Comparison of ENCODE assay signal across 2 cellular contexts in the genomic region with DNA sequence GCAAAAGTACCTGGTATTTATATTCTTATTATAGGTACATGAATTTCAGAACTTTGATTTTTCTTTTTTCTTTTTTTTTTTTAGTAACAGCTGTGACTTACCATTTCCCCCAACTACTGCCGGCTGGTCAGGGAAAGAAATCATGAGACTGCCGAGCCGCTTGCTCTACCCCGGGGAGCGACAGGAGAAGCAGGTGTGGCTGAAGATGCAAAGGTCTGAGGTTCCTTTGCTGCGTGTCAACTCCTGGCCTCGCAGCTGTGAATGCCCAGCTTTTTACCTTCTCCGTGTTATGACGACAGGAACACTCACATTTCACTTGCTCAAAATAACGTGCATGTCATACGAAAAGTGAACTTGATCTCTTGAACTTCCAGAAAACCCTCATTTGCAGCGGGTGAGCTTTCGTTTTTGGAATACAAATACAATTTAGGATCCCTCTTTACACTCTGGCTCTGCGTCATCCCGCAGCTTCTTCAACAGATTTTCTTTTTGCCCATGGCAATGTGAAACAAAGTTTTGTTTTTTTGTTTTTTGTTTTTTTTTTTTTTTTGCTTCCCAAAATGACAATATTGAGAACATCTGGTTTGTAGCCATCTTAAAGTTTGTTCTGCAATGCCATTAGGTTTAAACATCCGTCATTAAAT.
TF ChIP-seq lines count a peak whose summit lies in the region.

No MANE protein-coding gene starts in this region.

TF ChIP-seq in GM23338, 12 proteins besides CTCF, POLR2A, EP300 and RAD21 (continued from another document and continues in another):
- TF ChIP-seq, protein P1, sequence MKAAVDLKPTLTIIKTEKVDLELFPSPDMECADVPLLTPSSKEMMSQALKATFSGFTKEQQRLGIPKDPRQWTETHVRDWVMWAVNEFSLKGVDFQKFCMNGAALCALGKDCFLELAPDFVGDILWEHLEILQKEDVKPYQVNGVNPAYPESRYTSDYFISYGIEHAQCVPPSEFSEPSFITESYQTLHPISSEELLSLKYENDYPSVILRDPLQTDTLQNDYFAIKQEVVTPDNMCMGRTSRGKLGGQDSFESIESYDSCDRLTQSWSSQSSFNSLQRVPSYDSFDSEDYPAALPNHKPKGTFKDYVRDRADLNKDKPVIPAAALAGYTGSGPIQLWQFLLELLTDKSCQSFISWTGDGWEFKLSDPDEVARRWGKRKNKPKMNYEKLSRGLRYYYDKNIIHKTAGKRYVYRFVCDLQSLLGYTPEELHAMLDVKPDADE (IDR thresholded peaks at IDR 0.05): no peak
- TF ChIP-seq JUNB (IDR thresholded peaks at IDR 0.05; ENCODE audit: unreplicated experiment): no peak
- TF ChIP-seq, protein P2, sequence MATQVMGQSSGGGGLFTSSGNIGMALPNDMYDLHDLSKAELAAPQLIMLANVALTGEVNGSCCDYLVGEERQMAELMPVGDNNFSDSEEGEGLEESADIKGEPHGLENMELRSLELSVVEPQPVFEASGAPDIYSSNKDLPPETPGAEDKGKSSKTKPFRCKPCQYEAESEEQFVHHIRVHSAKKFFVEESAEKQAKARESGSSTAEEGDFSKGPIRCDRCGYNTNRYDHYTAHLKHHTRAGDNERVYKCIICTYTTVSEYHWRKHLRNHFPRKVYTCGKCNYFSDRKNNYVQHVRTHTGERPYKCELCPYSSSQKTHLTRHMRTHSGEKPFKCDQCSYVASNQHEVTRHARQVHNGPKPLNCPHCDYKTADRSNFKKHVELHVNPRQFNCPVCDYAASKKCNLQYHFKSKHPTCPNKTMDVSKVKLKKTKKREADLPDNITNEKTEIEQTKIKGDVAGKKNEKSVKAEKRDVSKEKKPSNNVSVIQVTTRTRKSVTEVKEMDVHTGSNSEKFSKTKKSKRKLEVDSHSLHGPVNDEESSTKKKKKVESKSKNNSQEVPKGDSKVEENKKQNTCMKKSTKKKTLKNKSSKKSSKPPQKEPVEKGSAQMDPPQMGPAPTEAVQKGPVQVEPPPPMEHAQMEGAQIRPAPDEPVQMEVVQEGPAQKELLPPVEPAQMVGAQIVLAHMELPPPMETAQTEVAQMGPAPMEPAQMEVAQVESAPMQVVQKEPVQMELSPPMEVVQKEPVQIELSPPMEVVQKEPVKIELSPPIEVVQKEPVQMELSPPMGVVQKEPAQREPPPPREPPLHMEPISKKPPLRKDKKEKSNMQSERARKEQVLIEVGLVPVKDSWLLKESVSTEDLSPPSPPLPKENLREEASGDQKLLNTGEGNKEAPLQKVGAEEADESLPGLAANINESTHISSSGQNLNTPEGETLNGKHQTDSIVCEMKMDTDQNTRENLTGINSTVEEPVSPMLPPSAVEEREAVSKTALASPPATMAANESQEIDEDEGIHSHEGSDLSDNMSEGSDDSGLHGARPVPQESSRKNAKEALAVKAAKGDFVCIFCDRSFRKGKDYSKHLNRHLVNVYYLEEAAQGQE (IDR thresholded peaks at IDR 0.05; ENCODE audit: unreplicated experiment): no peak
- no peak for TF ChIP-seq POLR2AphosphoS5 (IDR thresholded peaks at IDR 0.05; ENCODE audit: low read depth)
- TF ChIP-seq NANOG (IDR thresholded peaks at IDR 0.05; ENCODE audit: borderline replicate concordance): no peak
- no peak for TF ChIP-seq STAT1 (IDR thresholded peaks at IDR 0.05; ENCODE audit: unreplicated experiment)
- TF ChIP-seq, protein P3, sequence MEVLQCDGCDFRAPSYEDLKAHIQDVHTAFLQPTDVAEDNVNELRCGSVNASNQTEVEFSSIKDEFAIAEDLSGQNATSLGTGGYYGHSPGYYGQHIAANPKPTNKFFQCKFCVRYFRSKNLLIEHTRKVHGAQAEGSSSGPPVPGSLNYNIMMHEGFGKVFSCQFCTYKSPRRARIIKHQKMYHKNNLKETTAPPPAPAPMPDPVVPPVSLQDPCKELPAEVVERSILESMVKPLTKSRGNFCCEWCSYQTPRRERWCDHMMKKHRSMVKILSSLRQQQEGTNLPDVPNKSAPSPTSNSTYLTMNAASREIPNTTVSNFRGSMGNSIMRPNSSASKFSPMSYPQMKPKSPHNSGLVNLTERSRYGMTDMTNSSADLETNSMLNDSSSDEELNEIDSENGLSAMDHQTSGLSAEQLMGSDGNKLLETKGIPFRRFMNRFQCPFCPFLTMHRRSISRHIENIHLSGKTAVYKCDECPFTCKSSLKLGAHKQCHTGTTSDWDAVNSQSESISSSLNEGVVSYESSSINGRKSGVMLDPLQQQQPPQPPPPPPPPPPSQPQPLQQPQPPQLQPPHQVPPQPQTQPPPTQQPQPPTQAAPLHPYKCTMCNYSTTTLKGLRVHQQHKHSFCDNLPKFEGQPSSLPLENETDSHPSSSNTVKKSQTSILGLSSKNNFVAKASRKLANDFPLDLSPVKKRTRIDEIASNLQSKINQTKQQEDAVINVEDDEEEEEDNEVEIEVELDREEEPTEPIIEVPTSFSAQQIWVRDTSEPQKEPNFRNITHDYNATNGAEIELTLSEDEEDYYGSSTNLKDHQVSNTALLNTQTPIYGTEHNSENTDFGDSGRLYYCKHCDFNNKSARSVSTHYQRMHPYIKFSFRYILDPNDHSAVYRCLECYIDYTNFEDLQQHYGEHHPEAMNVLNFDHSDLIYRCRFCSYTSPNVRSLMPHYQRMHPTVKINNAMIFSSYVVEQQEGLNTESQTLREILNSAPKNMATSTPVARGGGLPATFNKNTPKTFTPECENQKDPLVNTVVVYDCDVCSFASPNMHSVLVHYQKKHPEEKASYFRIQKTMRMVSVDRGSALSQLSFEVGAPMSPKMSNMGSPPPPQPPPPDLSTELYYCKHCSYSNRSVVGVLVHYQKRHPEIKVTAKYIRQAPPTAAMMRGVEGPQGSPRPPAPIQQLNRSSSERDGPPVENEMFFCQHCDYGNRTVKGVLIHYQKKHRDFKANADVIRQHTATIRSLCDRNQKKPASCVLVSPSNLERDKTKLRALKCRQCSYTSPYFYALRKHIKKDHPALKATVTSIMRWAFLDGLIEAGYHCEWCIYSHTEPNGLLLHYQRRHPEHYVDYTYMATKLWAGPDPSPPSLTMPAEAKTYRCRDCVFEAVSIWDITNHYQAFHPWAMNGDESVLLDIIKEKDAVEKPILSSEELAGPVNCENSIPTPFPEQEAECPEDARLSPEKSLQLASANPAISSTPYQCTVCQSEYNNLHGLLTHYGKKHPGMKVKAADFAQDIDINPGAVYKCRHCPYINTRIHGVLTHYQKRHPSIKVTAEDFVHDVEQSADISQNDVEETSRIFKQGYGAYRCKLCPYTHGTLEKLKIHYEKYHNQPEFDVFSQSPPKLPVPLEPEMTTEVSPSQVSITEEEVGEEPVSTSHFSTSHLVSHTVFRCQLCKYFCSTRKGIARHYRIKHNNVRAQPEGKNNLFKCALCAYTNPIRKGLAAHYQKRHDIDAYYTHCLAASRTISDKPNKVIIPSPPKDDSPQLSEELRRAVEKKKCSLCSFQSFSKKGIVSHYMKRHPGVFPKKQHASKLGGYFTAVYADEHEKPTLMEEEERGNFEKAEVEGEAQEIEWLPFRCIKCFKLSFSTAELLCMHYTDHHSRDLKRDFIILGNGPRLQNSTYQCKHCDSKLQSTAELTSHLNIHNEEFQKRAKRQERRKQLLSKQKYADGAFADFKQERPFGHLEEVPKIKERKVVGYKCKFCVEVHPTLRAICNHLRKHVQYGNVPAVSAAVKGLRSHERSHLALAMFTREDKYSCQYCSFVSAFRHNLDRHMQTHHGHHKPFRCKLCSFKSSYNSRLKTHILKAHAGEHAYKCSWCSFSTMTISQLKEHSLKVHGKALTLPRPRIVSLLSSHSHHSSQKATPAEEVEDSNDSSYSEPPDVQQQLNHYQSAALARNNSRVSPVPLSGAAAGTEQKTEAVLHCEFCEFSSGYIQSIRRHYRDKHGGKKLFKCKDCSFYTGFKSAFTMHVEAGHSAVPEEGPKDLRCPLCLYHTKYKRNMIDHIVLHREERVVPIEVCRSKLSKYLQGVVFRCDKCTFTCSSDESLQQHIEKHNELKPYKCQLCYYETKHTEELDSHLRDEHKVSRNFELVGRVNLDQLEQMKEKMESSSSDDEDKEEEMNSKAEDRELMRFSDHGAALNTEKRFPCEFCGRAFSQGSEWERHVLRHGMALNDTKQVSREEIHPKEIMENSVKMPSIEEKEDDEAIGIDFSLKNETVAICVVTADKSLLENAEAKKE (CRISPR knock-in tag; IDR thresholded peaks at IDR 0.05): no peak
- no peak for TF ChIP-seq ZNF331 (CRISPR knock-in tag; IDR thresholded peaks at IDR 0.05; ENCODE audit: low read depth)

TF ChIP-seq in WTC11, 78 proteins besides CTCF, POLR2A, EP300 and RAD21 (continued from another document and continues in another):
- TF ChIP-seq, protein P4, sequence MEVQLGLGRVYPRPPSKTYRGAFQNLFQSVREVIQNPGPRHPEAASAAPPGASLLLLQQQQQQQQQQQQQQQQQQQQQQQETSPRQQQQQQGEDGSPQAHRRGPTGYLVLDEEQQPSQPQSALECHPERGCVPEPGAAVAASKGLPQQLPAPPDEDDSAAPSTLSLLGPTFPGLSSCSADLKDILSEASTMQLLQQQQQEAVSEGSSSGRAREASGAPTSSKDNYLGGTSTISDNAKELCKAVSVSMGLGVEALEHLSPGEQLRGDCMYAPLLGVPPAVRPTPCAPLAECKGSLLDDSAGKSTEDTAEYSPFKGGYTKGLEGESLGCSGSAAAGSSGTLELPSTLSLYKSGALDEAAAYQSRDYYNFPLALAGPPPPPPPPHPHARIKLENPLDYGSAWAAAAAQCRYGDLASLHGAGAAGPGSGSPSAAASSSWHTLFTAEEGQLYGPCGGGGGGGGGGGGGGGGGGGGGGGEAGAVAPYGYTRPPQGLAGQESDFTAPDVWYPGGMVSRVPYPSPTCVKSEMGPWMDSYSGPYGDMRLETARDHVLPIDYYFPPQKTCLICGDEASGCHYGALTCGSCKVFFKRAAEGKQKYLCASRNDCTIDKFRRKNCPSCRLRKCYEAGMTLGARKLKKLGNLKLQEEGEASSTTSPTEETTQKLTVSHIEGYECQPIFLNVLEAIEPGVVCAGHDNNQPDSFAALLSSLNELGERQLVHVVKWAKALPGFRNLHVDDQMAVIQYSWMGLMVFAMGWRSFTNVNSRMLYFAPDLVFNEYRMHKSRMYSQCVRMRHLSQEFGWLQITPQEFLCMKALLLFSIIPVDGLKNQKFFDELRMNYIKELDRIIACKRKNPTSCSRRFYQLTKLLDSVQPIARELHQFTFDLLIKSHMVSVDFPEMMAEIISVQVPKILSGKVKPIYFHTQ (CRISPR knock-in tag; IDR thresholded peaks at IDR 0.05): no peak
- TF ChIP-seq, protein P5, sequence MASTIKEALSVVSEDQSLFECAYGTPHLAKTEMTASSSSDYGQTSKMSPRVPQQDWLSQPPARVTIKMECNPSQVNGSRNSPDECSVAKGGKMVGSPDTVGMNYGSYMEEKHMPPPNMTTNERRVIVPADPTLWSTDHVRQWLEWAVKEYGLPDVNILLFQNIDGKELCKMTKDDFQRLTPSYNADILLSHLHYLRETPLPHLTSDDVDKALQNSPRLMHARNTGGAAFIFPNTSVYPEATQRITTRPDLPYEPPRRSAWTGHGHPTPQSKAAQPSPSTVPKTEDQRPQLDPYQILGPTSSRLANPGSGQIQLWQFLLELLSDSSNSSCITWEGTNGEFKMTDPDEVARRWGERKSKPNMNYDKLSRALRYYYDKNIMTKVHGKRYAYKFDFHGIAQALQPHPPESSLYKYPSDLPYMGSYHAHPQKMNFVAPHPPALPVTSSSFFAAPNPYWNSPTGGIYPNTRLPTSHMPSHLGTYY (CRISPR knock-in tag; IDR thresholded peaks at IDR 0.05): no peak
- TF ChIP-seq, protein P6, sequence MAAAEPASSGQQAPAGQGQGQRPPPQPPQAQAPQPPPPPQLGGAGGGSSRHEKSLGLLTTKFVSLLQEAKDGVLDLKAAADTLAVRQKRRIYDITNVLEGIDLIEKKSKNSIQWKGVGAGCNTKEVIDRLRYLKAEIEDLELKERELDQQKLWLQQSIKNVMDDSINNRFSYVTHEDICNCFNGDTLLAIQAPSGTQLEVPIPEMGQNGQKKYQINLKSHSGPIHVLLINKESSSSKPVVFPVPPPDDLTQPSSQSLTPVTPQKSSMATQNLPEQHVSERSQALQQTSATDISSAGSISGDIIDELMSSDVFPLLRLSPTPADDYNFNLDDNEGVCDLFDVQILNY (CRISPR knock-in tag; IDR thresholded peaks at IDR 0.05): no peak
- TF ChIP-seq, protein P7, sequence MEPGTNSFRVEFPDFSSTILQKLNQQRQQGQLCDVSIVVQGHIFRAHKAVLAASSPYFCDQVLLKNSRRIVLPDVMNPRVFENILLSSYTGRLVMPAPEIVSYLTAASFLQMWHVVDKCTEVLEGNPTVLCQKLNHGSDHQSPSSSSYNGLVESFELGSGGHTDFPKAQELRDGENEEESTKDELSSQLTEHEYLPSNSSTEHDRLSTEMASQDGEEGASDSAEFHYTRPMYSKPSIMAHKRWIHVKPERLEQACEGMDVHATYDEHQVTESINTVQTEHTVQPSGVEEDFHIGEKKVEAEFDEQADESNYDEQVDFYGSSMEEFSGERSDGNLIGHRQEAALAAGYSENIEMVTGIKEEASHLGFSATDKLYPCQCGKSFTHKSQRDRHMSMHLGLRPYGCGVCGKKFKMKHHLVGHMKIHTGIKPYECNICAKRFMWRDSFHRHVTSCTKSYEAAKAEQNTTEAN (CRISPR knock-in tag; IDR thresholded peaks at IDR 0.05): no peak
- TF ChIP-seq ZNF138 (CRISPR knock-in tag; conservative IDR thresholded peaks at IDR 0.05): no peak
- TF ChIP-seq, protein P8, sequence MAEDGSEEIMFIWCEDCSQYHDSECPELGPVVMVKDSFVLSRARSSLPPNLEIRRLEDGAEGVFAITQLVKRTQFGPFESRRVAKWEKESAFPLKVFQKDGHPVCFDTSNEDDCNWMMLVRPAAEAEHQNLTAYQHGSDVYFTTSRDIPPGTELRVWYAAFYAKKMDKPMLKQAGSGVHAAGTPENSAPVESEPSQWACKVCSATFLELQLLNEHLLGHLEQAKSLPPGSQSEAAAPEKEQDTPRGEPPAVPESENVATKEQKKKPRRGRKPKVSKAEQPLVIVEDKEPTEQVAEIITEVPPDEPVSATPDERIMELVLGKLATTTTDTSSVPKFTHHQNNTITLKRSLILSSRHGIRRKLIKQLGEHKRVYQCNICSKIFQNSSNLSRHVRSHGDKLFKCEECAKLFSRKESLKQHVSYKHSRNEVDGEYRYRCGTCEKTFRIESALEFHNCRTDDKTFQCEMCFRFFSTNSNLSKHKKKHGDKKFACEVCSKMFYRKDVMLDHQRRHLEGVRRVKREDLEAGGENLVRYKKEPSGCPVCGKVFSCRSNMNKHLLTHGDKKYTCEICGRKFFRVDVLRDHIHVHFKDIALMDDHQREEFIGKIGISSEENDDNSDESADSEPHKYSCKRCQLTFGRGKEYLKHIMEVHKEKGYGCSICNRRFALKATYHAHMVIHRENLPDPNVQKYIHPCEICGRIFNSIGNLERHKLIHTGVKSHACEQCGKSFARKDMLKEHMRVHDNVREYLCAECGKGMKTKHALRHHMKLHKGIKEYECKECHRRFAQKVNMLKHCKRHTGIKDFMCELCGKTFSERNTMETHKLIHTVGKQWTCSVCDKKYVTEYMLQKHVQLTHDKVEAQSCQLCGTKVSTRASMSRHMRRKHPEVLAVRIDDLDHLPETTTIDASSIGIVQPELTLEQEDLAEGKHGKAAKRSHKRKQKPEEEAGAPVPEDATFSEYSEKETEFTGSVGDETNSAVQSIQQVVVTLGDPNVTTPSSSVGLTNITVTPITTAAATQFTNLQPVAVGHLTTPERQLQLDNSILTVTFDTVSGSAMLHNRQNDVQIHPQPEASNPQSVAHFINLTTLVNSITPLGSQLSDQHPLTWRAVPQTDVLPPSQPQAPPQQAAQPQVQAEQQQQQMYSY (CRISPR knock-in tag; IDR thresholded peaks at IDR 0.05): no peak
- TF ChIP-seq, protein P9, sequence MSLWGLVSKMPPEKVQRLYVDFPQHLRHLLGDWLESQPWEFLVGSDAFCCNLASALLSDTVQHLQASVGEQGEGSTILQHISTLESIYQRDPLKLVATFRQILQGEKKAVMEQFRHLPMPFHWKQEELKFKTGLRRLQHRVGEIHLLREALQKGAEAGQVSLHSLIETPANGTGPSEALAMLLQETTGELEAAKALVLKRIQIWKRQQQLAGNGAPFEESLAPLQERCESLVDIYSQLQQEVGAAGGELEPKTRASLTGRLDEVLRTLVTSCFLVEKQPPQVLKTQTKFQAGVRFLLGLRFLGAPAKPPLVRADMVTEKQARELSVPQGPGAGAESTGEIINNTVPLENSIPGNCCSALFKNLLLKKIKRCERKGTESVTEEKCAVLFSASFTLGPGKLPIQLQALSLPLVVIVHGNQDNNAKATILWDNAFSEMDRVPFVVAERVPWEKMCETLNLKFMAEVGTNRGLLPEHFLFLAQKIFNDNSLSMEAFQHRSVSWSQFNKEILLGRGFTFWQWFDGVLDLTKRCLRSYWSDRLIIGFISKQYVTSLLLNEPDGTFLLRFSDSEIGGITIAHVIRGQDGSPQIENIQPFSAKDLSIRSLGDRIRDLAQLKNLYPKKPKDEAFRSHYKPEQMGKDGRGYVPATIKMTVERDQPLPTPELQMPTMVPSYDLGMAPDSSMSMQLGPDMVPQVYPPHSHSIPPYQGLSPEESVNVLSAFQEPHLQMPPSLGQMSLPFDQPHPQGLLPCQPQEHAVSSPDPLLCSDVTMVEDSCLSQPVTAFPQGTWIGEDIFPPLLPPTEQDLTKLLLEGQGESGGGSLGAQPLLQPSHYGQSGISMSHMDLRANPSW (CRISPR knock-in tag; conservative IDR thresholded peaks at IDR 0.05; ENCODE audit: low read depth): no peak
- TF ChIP-seq JUN (CRISPR knock-in tag; IDR thresholded peaks at IDR 0.05): no peak
